ENCODE assay signal across 20 cellular contexts in genomic region chr1:69401894-69402293, GRCh38.
"Had no signal": no experiment of that assay in that cellular context is flagged by ENCODE, and none has a peak within 500 bp of the region (broad histone marks: within the 10 kb centered on the region; RNA-seq: fewer than 3 reads in every experiment).

No MANE protein-coding gene starts in this region.

- ATAC-seq: effector memory CD8-positive, alpha-beta T cell; gastrocnemius medialis; left ventricle myocardium superior; naive thymus-derived CD4-positive, alpha-beta T cell; sciatic nerve; stimulated activated naive CD8-positive, alpha-beta T cell treated with anti-CD3 and anti-CD28 coated beads, Interleukin-15, amount 100 ng/mL, for 72 hours had no signal

- H3K9ac ChIP-seq: neural progenitor cell, parathyroid adenoma had no signal

- H3K4me2 ChIP-seq: neural progenitor cell, smooth muscle cell had no signal

- H3K4me1 ChIP-seq: gastrocnemius medialis, neural progenitor cell, parathyroid adenoma, right atrium auricular region, thyroid gland had no signal

- H2AFZ ChIP-seq: neural progenitor cell, parathyroid adenoma had no signal

- H3K36me3 ChIP-seq: gastrocnemius medialis, neural progenitor cell, right atrium auricular region, thyroid gland had no signal

- H3K4me3 ChIP-seq: gastrocnemius medialis, lung, neural progenitor cell, right atrium auricular region, smooth muscle cell, thyroid gland had no signal

- DNase-seq: cortex of kidney; effector memory CD8-positive, alpha-beta T cell; gastrocnemius medialis; left ventricle myocardium superior; mesenchymal stem cell; midbrain; naive thymus-derived CD4-positive, alpha-beta T cell; stimulated activated CD4-positive, alpha-beta T cell treated with anti-CD3 and anti-CD28 coated beads, Interleukin-12 subunit alpha, Interleukin-12 subunit beta, amount 100 ng/mL, for 4 hours; stimulated activated CD4-positive, alpha-beta T cell treated with anti-CD3 and anti-CD28 coated beads, Interleukin-1b, Interleukin-23, amount 100 ng/mL, for 48 hours; stimulated activated CD4-positive, alpha-beta T cell treated with anti-CD3 and anti-CD28 coated beads, Interleukin-4, amount 100 ng/mL, for 1 hour; stimulated activated CD8-positive, alpha-beta memory T cell treated with anti-CD3 and anti-CD28 coated beads, Interleukin-4, amount 100 ng/mL, for 48 hours; stimulated activated naive CD4-positive, alpha-beta T cell; stimulated activated naive CD8-positive, alpha-beta T cell treated with anti-CD3 and anti-CD28 coated beads, Interleukin-15, amount 100 ng/mL, for 72 hours; thyroid gland had no signal

- H3K27me3 ChIP-seq: gastrocnemius medialis, neural progenitor cell, right atrium auricular region, thyroid gland had no signal

- H3K79me2 ChIP-seq: parathyroid adenoma had no signal

- H3K27ac ChIP-seq: gastrocnemius medialis, neural progenitor cell, parathyroid adenoma, right atrium auricular region, thyroid gland had no signal

- H3K9me3 ChIP-seq: gastrocnemius medialis, right atrium auricular region, thyroid gland had no signal
